Comparison of ENCODE assay signal across 29 cellular contexts in the genomic region with DNA sequence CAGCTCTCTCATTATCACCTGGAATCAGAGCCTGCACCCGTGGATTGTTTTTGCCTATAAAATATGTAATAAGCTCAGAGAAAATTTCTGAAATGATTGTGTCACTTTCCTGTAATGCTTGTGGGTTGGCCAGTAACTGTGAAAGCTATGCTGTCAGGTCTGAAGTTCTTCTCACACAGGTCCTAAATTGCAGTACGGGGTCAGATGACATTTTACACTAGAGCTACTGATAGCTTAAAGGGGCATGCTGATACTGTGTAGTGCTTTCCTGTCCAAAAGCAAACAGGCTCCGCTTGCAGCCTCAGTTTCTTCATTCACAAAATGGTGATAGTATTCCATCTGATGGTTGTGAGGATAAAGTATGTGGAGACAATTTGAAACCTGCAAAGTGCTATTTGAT. TPM values are rescaled to one million over a fixed set of nuclear protein-coding genes. Genes with fewer than 3 reads are reported as not detected.
"Had no signal": no experiment of that assay in that cellular context is flagged by ENCODE, and none has a peak within 500 bp of the region (broad histone marks: within the 10 kb centered on the region; RNA-seq: fewer than 3 reads in every experiment).

No MANE protein-coding gene starts in this region.

- DNase-seq: activated CD4-positive, alpha-beta memory T cell treated with anti-CD3 and anti-CD28 coated beads, Interleukin-2, amount 10 ng/mL, durations not matched to agents 7 days and 5 days; activated CD4-positive, alpha-beta T cell treated with anti-CD3 and anti-CD28 coated beads, Interleukin-2, amount 10 ng/mL, durations not matched to agents 7 days and 5 days; activated CD4-positive, CD25-positive, alpha-beta regulatory T cell; activated CD8-positive, alpha-beta memory T cell treated with anti-CD3 and anti-CD28 coated beads, Interleukin-2, amount 50 U/mL, for 4 hours; activated gamma-delta T cell treated with Interleukin-2 at 50 U/mL for 16 hours; activated naive CD4-positive, alpha-beta T cell treated with anti-CD3 and anti-CD28 coated beads, Interleukin-2, amount 50 U/mL, for 16 hours; activated naive CD8-positive, alpha-beta T cell treated with anti-CD3 and anti-CD28 coated beads, Interleukin-2, amount 10 ng/mL, durations not matched to agents 7 days and 5 days; activated T-cell treated with anti-CD3 and anti-CD28 coated beads, Interleukin-2, amount 50 U/mL, for 72 hours; adrenal gland; anterior cingulate cortex; caudate nucleus; NCI-H1105; NCI-H1436; NCI-H1694 treated with DMSO at 0.1 percent for 48 hours; NCI-H2029 treated with DMSO at 0.1 percent for 48 hours; NCI-H345; NCI-H510A; NCI-H526 treated with DMSO at 0.1 percent for 48 hours; NCI-H82; PC-3; SJCRH30; SK-N-SH; T-helper 1 cell had no signal

- FAIRE-seq: RCC 7860 had no signal

- H3K36me3 ChIP-seq: adrenal gland, SJCRH30 had no signal

- H3K4me1 ChIP-seq: adrenal gland, SJCRH30 had no signal

- H3K4me3 Mint-ChIP-seq: activated CD4-positive, alpha-beta memory T cell treated with anti-CD3 and anti-CD28 coated beads, Interleukin-2, amount 10 ng/mL, durations not matched to agents 7 days and 5 days; activated CD4-positive, alpha-beta T cell treated with anti-CD3 and anti-CD28 coated beads, Interleukin-2, amount 10 ng/mL, durations not matched to agents 7 days and 5 days; activated naive CD8-positive, alpha-beta T cell treated with anti-CD3 and anti-CD28 coated beads, Interleukin-2, amount 10 ng/mL, durations not matched to agents 7 days and 5 days; activated T-cell treated with anti-CD3 and anti-CD28 coated beads, Interleukin-2, amount 50 U/mL, for 72 hours had no signal

- H3K27me3 ChIP-seq: adrenal gland, SJCRH30 had no signal

- H3K4me1 Mint-ChIP-seq: activated CD4-positive, alpha-beta memory T cell treated with anti-CD3 and anti-CD28 coated beads, Interleukin-2, amount 10 ng/mL, durations not matched to agents 7 days and 5 days; activated CD4-positive, alpha-beta T cell treated with anti-CD3 and anti-CD28 coated beads, Interleukin-2, amount 10 ng/mL, durations not matched to agents 7 days and 5 days; activated naive CD8-positive, alpha-beta T cell treated with anti-CD3 and anti-CD28 coated beads, Interleukin-2, amount 10 ng/mL, durations not matched to agents 7 days and 5 days had no signal

- H3K9me3 ChIP-seq: adrenal gland, SJCRH30, SK-N-SH had no signal

- H3K36me3 Mint-ChIP-seq: activated naive CD8-positive, alpha-beta T cell treated with anti-CD3 and anti-CD28 coated beads, Interleukin-2, amount 10 ng/mL, durations not matched to agents 7 days and 5 days had no signal

- H3K9me3 Mint-ChIP-seq: activated CD4-positive, alpha-beta memory T cell treated with anti-CD3 and anti-CD28 coated beads, Interleukin-2, amount 10 ng/mL, durations not matched to agents 7 days and 5 days; activated CD4-positive, alpha-beta T cell treated with anti-CD3 and anti-CD28 coated beads, Interleukin-2, amount 10 ng/mL, durations not matched to agents 7 days and 5 days; activated naive CD8-positive, alpha-beta T cell treated with anti-CD3 and anti-CD28 coated beads, Interleukin-2, amount 10 ng/mL, durations not matched to agents 7 days and 5 days; activated T-cell treated with anti-CD3 and anti-CD28 coated beads, Interleukin-2, amount 50 U/mL, for 72 hours; activated T-helper 2 cell treated with anti-CD3 and anti-CD28 coated beads, Interferon-gamma antibody, Interleukin-2, Interleukin-4, amounts not matched to agents 10 μg/mL and 5 μg/mL and 100 μg/mL, durations not matched to agents 14 hours and 24 hours and 36 hours had no signal

- H3K27ac ChIP-seq: adrenal gland, KMS-11, SJCRH30, VCaP had no signal

- ATAC-seq: activated T-cell treated with anti-CD3 and anti-CD28 coated beads, Interleukin-2, amount 50 U/mL, for 72 hours; PC-3 had no signal

- H3K4me3 ChIP-seq: adrenal gland, SJCRH30 had no signal

- H3K27ac Mint-ChIP-seq: activated CD4-positive, alpha-beta memory T cell treated with anti-CD3 and anti-CD28 coated beads, Interleukin-2, amount 10 ng/mL, durations not matched to agents 7 days and 5 days; activated CD4-positive, alpha-beta T cell treated with anti-CD3 and anti-CD28 coated beads, Interleukin-2, amount 10 ng/mL, durations not matched to agents 7 days and 5 days; activated naive CD8-positive, alpha-beta T cell treated with anti-CD3 and anti-CD28 coated beads, Interleukin-2, amount 10 ng/mL, durations not matched to agents 7 days and 5 days; activated T-cell treated with anti-CD3 and anti-CD28 coated beads, Interleukin-2, amount 50 U/mL, for 72 hours; activated T-helper 2 cell treated with anti-CD3 and anti-CD28 coated beads, Interferon-gamma antibody, Interleukin-2, Interleukin-4, amounts not matched to agents 10 μg/mL and 5 μg/mL and 100 μg/mL, durations not matched to agents 14 hours and 24 hours and 36 hours had no signal

RNA-seq across cellular contexts. Expression of gene MOGAT1, which starts 8.0 kb away (rescaled TPM):
- total RNA-seq: activated CD4-positive, alpha-beta memory T cell treated with anti-CD3 and anti-CD28 coated beads, Interleukin-2, amount 10 ng/mL, durations not matched to agents 7 days and 5 days; activated CD4-positive, alpha-beta T cell treated with anti-CD3 and anti-CD28 coated beads, Interleukin-2, amount 10 ng/mL, durations not matched to agents 7 days and 5 days; activated naive CD8-positive, alpha-beta T cell treated with anti-CD3 and anti-CD28 coated beads, Interleukin-2, amount 10 ng/mL, durations not matched to agents 7 days and 5 days; activated T-cell treated with anti-CD3 and anti-CD28 coated beads, Interleukin-2, amount 50 U/mL, for 72 hours; activated T-helper 2 cell treated with anti-CD3 and anti-CD28 coated beads, Interferon-gamma antibody, Interleukin-2, Interleukin-4, amounts not matched to agents 10 μg/mL and 5 μg/mL and 100 μg/mL, durations not matched to agents 14 hours and 24 hours and 36 hours; adrenal gland; MCF 10A; PC-3; SJCRH30; T-helper 2 cell treated with Interferon-gamma antibody and Interleukin-4, amounts not matched to agents 100 ng/mL and 5 ng/mL, for 36 hours had no signal
- polyA plus RNA-seq: SK-N-SH had no signal
